Comparison of ENCODE assay signal across 8 cellular contexts in the genomic region with DNA sequence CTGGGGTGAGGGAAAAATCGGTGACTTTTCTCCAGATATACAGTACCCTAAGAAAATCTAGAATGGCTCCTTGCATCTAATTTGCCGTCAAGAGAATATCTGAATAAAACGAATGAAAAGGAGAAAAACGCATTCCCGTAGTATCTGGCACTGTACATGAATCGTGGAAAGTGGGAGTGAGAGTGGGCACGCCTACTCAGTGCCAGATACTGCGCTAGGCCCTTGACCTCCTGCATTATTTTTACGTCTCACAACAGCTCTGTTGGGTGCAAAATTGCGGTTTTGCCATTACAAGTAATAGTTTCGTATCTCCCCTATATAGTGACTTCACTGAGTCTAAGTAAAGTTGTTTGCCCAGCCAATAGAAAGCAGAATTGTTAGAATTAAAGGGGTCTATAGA. TPM values are rescaled to one million over a fixed set of nuclear protein-coding genes. Genes with fewer than 3 reads are reported as not detected.
DNase-seq lines count a peak whose midpoint lies in the region; ATAC-seq, FAIRE-seq and TF ChIP-seq lines count a peak whose summit lies in the region.

No MANE protein-coding gene starts in this region.

- FAIRE-seq in endothelial cell of umbilical vein (lab: Jason Lieb, UNC), result peak; percentile 24

- H3K79me2 ChIP-seq in endothelial cell of umbilical vein (ENCODE audit: control insufficient read depth, insufficient read depth, low read length) (no peaks in the 10 kb centered on the region), PC-3 (ENCODE audit: low read length) (no peaks in the 10 kb centered on the region)

- TF ChIP-seq POLR2A in heart left ventricle (IDR thresholded peaks at IDR 0.05) (no peak), endothelial cell of umbilical vein (IDR thresholded peaks at IDR 0.05; ENCODE audit: low read depth, low read length) (no peak)

- no peak for DNase-seq in heart left ventricle
- DNase-seq in cardiac septum (ENCODE audit: low spot score), result no peak
- no peak for DNase-seq in endothelial cell of umbilical vein (ENCODE audit: low read depth, low spot score)
- no peak for DNase-seq in skeletal muscle cell (ENCODE audit: low read depth)
- no peak for DNase-seq in PC-3
- DNase-seq in H4 (ENCODE audit: low spot score), result no peak
- DNase-seq in GM19238 (ENCODE audit: insufficient read length, low spot score), result no peak

- H3K4me1 ChIP-seq in heart left ventricle (peaks cover 0 to 32% (median 1%) of the 10 kb centered on the region in 12 donors), endothelial cell of umbilical vein (ENCODE audit: control insufficient read depth, extremely low read depth, insufficient read depth, low read length) (peaks cover 8% of the 10 kb centered on the region), PC-3 (ENCODE audit: insufficient read depth, low read length) (no peaks in the 10 kb centered on the region)

- no peaks in the 10 kb centered on the region for H3K36me3 ChIP-seq in heart left ventricle
- H3K36me3 ChIP-seq in endothelial cell of umbilical vein (ENCODE audit: control insufficient read depth in 2 of 2, extremely low read depth in 1 of 2, insufficient read depth in 2 of 2, low read length in 2 of 2), result no peaks in the 10 kb centered on the region
- no peaks in the 10 kb centered on the region for H3K36me3 ChIP-seq in PC-3 (ENCODE audit: low read depth, low read length)

- intact Hi-C loops in heart left ventricle (cut with DNase I), result no loop called here
- intact Hi-C loops in cardiac septum (cut with DNase I), result no loop called here
- intact Hi-C loops in endothelial cell of umbilical vein (cut with micrococcal nuclease), result loop anchor here (5.0 kb wide), 1 partner anchor 175 kb away; no protein-coding TSS in a partner anchor
- intact Hi-C loops in PC-3 (cut with micrococcal nuclease), result no loop called here

- H3K9me2 ChIP-seq in PC-3 (replicated peaks; ENCODE audit: low read length), result no peaks in the 10 kb centered on the region

- H3K4me3 ChIP-seq in heart left ventricle (peak overlapping the region in 11 of 12 donors; percentile 22 to 67 (median 54)), endothelial cell of umbilical vein (replicated peaks in 1 of 3; ENCODE audit: insufficient read depth in 1 of 3, low read depth in 1 of 3, low read length in 3 of 3) (peak overlapping the region in 1 of 3 experiments; percentile 31), skeletal muscle cell (ENCODE audit: low read depth, low read length) (peak overlapping the region; percentile 42), PC-3 (ENCODE audit: low read length) (no peak overlapping the region)

- peaks cover 0 to 9% (median 0%) of the 10 kb centered on the region in 9 donors for H3K27me3 ChIP-seq in heart left ventricle
- H3K27me3 ChIP-seq in endothelial cell of umbilical vein (ENCODE audit: control insufficient read depth in 2 of 2, insufficient read depth in 2 of 2, low read length in 2 of 2), result peaks cover 23 to 26% of the 10 kb centered on the region in 2 experiments
- H3K27me3 ChIP-seq in PC-3 (ENCODE audit: low read length), result peaks cover 22% of the 10 kb centered on the region

- POLR2A ChIA-PET in endothelial cell of umbilical vein (lab: Charles Lee), result no interaction called here
- POLR2A ChIA-PET in PC-3 (lab: Charles Lee; ENCODE audit: unreplicated experiment), result no interaction called here

- peak overlapping the region in 4 of 12 donors; percentile 4 to 92 (median 26) for H3K27ac ChIP-seq in heart left ventricle
- no peak overlapping the region for H3K27ac ChIP-seq in endothelial cell of umbilical vein (ENCODE audit: insufficient read depth, low read depth, low read length)
- H3K27ac ChIP-seq in PC-3 (ENCODE audit: low read length), result no peak overlapping the region

- TF ChIP-seq CTCF in heart left ventricle (IDR thresholded peaks at IDR 0.05), result no peak
- TF ChIP-seq CTCF in endothelial cell of umbilical vein (IDR thresholded peaks at IDR 0.05; ENCODE audit: extremely low read depth in 1 of 2, insufficient read depth in 1 of 2, low read depth in 1 of 2, low read length in 2 of 2), result no peak
- no peak for TF ChIP-seq CTCF in PC-3 (conservative IDR thresholded peaks at IDR 0.05; ENCODE audit: low read depth, low read length)

- H3K4me2 ChIP-seq in endothelial cell of umbilical vein (ENCODE audit: insufficient read depth, low read length) (peak overlapping the region; percentile 64), PC-3 (ENCODE audit: low read length) (no peak overlapping the region)

- ATAC-seq in heart left ventricle (no peak), HG03432 (IDR thresholded peaks at IDR 0.05; ENCODE audit: unreplicated experiment) (peak; percentile 42), PC-3 (no peak)

- CTCF ChIA-PET in endothelial cell of umbilical vein (lab: Charles Lee), result interaction anchor here (1.2 to 2.0 kb wide), 6 partner anchors 18 to 175 kb away, joined by 3 to 6 read pairs (median 4); partner anchors contain the start of gene CALHM5
- CTCF ChIA-PET in PC-3 (lab: Charles Lee), result no interaction called here

- H3K9ac ChIP-seq in endothelial cell of umbilical vein (replicated peaks; ENCODE audit: extremely low read depth, insufficient read depth, low read length) (no peak overlapping the region), PC-3 (ENCODE audit: low read length) (no peak overlapping the region)

- H3K9me3 ChIP-seq in heart left ventricle (no peaks in the 10 kb centered on the region), endothelial cell of umbilical vein (replicated peaks; ENCODE audit: control insufficient read depth, insufficient read depth, low read length) (no peaks in the 10 kb centered on the region), PC-3 (ENCODE audit: low read length) (no peaks in the 10 kb centered on the region)

- H3K9me1 ChIP-seq in endothelial cell of umbilical vein (replicated peaks; ENCODE audit: control insufficient read depth, extremely low read depth, insufficient read depth, low read length), result no peaks in the 10 kb centered on the region

- H4K20me1 ChIP-seq in endothelial cell of umbilical vein (replicated peaks; ENCODE audit: control insufficient read depth, extremely low read depth, insufficient read depth, low read length) (no peaks in the 10 kb centered on the region), PC-3 (ENCODE audit: low read length) (no peaks in the 10 kb centered on the region)

- BruUV-seq in endothelial cell of umbilical vein (replicated peaks; lab: Mats Ljungman, UMichigan) (no TSS peak), PC-3 (replicated peaks; lab: Mats Ljungman, UMichigan) (no TSS peak)

- 65 to 83% (median 76%) methylated on average over 11 of the region's 11 CpGs for WGBS in heart left ventricle, 4 donors

- no peaks in the 10 kb centered on the region for H3F3A ChIP-seq in PC-3 (ENCODE audit: low read length, unreplicated experiment)

- dilution Hi-C loops in endothelial cell of umbilical vein (cut with MboI; ENCODE audit: extremely low pct_ligation_motif_present, low sequenced_read_pairs), result no loop called here

- H2AFZ ChIP-seq in endothelial cell of umbilical vein (ENCODE audit: low read depth, low read length) (peak overlapping the region; percentile 86), PC-3 (ENCODE audit: low read length) (no peak overlapping the region)

TF ChIP-seq in endothelial cell of umbilical vein, 7 proteins besides CTCF, POLR2A, EP300 and RAD21:
- no peak for TF ChIP-seq MAX (IDR thresholded peaks at IDR 0.05; ENCODE audit: insufficient read depth, insufficient read length)
- TF ChIP-seq MYC (IDR thresholded peaks at IDR 0.05; ENCODE audit: low read depth, low read length), result no peak
- TF ChIP-seq EZH2 (IDR thresholded peaks at IDR 0.05; ENCODE audit: borderline replicate concordance, low read depth, low read length, severe bottlenecking), result no peak
- TF ChIP-seq POLR2AphosphoS5 (IDR thresholded peaks at IDR 0.05; ENCODE audit: insufficient read depth, low read depth, low read length), result no peak
- no peak for TF ChIP-seq FOS (IDR thresholded peaks at IDR 0.05; ENCODE audit: borderline replicate concordance, insufficient read depth, low read length)
- TF ChIP-seq JUN (IDR thresholded peaks at IDR 0.05; ENCODE audit: borderline replicate concordance, insufficient read depth, insufficient read length, low read depth), result no peak
- no peak for TF ChIP-seq GATA2 (IDR thresholded peaks at IDR 0.05; ENCODE audit: insufficient read depth, insufficient read length, low read depth, low read length)

RNA-seq across cellular contexts. Expression of gene CALHM6, which starts 1.3 kb away (rescaled TPM):
- 10 to 100 TPM in 1 of 9 donors, 1 to 10 TPM in 2, under 1 TPM in 5, not detected in 1; 0.37 to 52.4 (median 0.67) TPM for total RNA-seq in heart left ventricle
- 1 to 10 TPM; 1.3 to 1.8 TPM for polyA plus RNA-seq in heart left ventricle
- 0.97 TPM for total RNA-seq in cardiac septum
- not detected in 2 replicates for total RNA-seq in endothelial cell of umbilical vein
- polyA plus RNA-seq in endothelial cell of umbilical vein, result 0.08 and 0.10 TPM in 2 replicates
- polyA plus RNA-seq in endothelial cell of umbilical vein (2011; cell fraction: cytosol; rRNA removed), result 0.10 and 0.20 TPM in 2 replicates
- not detected in 2 replicates for polyA plus RNA-seq in endothelial cell of umbilical vein (2011; cell fraction: nucleus; rRNA removed)
- polyA plus RNA-seq in endothelial cell of umbilical vein (2012), result not detected in 2 replicates
- polyA minus RNA-seq in endothelial cell of umbilical vein, result not detected in 2 replicates
- polyA minus RNA-seq in endothelial cell of umbilical vein (2011; cell fraction: cytosol; rRNA and poly(A)+ RNA removed), result not detected
- not detected in 2 replicates for polyA minus RNA-seq in endothelial cell of umbilical vein (2011; cell fraction: nucleus; rRNA and poly(A)+ RNA removed)
- not detected in 2 replicates for total RNA-seq in PC-3 (2014; rRNA removed)
- 0.91 TPM in 1 of 2 replicates, not detected in the other for total RNA-seq in H4 (2014; rRNA removed; shearing (Covaris generic))

RNA-seq across cellular contexts. Expression of gene CALHM5, which starts 48.9 kb away (rescaled TPM):
- 1 to 10 TPM; 1.4 to 3.0 (median 1.8) TPM for total RNA-seq in heart left ventricle
- polyA plus RNA-seq in heart left ventricle, result 1 to 10 TPM in 1 of 2 donors, under 1 TPM in 1; 0.76 to 1.3 TPM
- total RNA-seq in cardiac septum, result 1.7 TPM
- 6.6 and 7.1 TPM in 2 replicates for total RNA-seq in endothelial cell of umbilical vein
- polyA plus RNA-seq in endothelial cell of umbilical vein, result 3.8 and 4.5 TPM in 2 replicates
- 3.9 and 4.5 TPM in 2 replicates for polyA plus RNA-seq in endothelial cell of umbilical vein (2011; cell fraction: cytosol; rRNA removed)
- 3.8 and 4.1 TPM in 2 replicates for polyA plus RNA-seq in endothelial cell of umbilical vein (2011; cell fraction: nucleus; rRNA removed)
- 4.2 and 5.6 TPM in 2 replicates for polyA plus RNA-seq in endothelial cell of umbilical vein (2012)
- polyA minus RNA-seq in endothelial cell of umbilical vein, result 13.8 TPM in 2 replicates
- polyA minus RNA-seq in endothelial cell of umbilical vein (2011; cell fraction: cytosol; rRNA and poly(A)+ RNA removed), result not detected
- 8.7 and 11.0 TPM in 2 replicates for polyA minus RNA-seq in endothelial cell of umbilical vein (2011; cell fraction: nucleus; rRNA and poly(A)+ RNA removed)
- total RNA-seq in PC-3 (2014; rRNA removed), result not detected in 2 replicates
- 7.1 and 8.7 TPM in 2 replicates for total RNA-seq in H4 (2014; rRNA removed; shearing (Covaris generic))
